ENCODE assay signal across 9 cellular contexts in genomic region chr20:22248052-22248667, GRCh38.
A peak's percentile ranks its signal among the peaks of the same experiment; 100 is the strongest.
DNase-seq lines count a peak whose midpoint lies in the region; ATAC-seq, FAIRE-seq and TF ChIP-seq lines count a peak whose summit lies in the region.
"Had no signal": no experiment of that assay in that cellular context is flagged by ENCODE, and none has a peak within 500 bp of the region (broad histone marks: within the 10 kb centered on the region; RNA-seq: fewer than 3 reads in every experiment).

No MANE protein-coding gene starts in this region.

- 15% methylated on average over 5 of the region's 5 CpGs for WGBS in A549 (ENCODE audit: missing lambda C conversion rate)
- WGBS in hepatocyte (ENCODE audit: low lambda C conversion rate, missing lambda C conversion rate) = 40% methylated on average over 5 of the region's 5 CpGs

- peak; percentile 59 to 67 for TF ChIP-seq RAD21 in A549 (conservative IDR thresholded peaks at IDR 0.05 in 1 of 2, IDR thresholded peaks at IDR 0.05 in 1 of 2)

- no peaks in the 10 kb centered on the region for H4K20me1 ChIP-seq in hepatocyte (ENCODE audit: insufficient read depth, poor library complexity, severe bottlenecking)

- ATAC-seq in A549 = peak in 1 of 2 experiments; percentile 70; a peak in 3 of 6 replicates
- no peak for ATAC-seq in HG03108 (IDR thresholded peaks at IDR 0.05; ENCODE audit: unreplicated experiment)
- no peak for ATAC-seq in HG03135 (IDR thresholded peaks at IDR 0.05; ENCODE audit: unreplicated experiment)
- ATAC-seq in left colon = no peak

- peak; percentile 56 for FAIRE-seq in A549 (lab: Jason Lieb, UNC)
- FAIRE-seq: astrocyte had no signal

- no peaks in the 10 kb centered on the region for H3K36me3 ChIP-seq in hepatocyte (replicated peaks; ENCODE audit: insufficient read depth, low read depth)

- H2AFZ ChIP-seq in hepatocyte = no peak overlapping the region

- no peaks in the 10 kb centered on the region for H3K79me2 ChIP-seq in hepatocyte

- H3K4me3 ChIP-seq in A549 (no peak overlapping the region), hepatocyte (no peak overlapping the region)

- H3K4me2 ChIP-seq in A549 = no peak overlapping the region
- H3K4me2 ChIP-seq in hepatocyte = no peak overlapping the region

- H3K27me3 ChIP-seq in hepatocyte = no peaks in the 10 kb centered on the region

- POLR2A ChIA-PET in A549 (lab: Yijun Ruan, JAX) = no interaction called here

- TF ChIP-seq EP300 in A549 (IDR thresholded peaks at IDR 0.05) = no peak

- TF ChIP-seq POLR2A in A549 (IDR thresholded peaks at IDR 0.05; ENCODE audit: low read length) = no peak

- no peaks in the 10 kb centered on the region for H3K9me2 ChIP-seq in hepatocyte (replicated peaks; ENCODE audit: insufficient read depth)

- TF ChIP-seq CTCF in A549 (IDR thresholded peaks at IDR 0.05) (peak; percentile 60), GM12874 (IDR thresholded peaks at IDR 0.05; ENCODE audit: insufficient read depth, low read depth, low read length) (peak; percentile 34; the same call in 1 of the 2 replicates), hepatocyte (IDR thresholded peaks at IDR 0.05; ENCODE audit: poor library complexity) (peak; percentile 66)

- intact Hi-C loops in left colon (cut with DNase I, micrococcal nuclease) = no loop called here

- H3K27ac ChIP-seq in A549 (no peak overlapping the region), hepatocyte (no peak overlapping the region)

- DNase-seq in A549 (ENCODE audit: low read depth in 1 of 2, low spot score in 1 of 2) (peak; percentile 24 to 26), RPMI7951 (ENCODE audit: low read depth) (peak; percentile 19), hepatocyte (ENCODE audit: low spot score) (peak; percentile 36), left colon (no peak)
- no peak for DNase-seq in activated CD4-positive, CD25-positive, alpha-beta regulatory T cell treated with anti-CD3 and anti-CD28 coated beads, Interleukin-2, amount 50 U/mL, for 72 hours

- H3K4me1 ChIP-seq in A549 = no peaks in the 10 kb centered on the region
- no peaks in the 10 kb centered on the region for H3K4me1 ChIP-seq in hepatocyte (ENCODE audit: insufficient read depth)

- CTCF ChIA-PET in A549 (lab: Yijun Ruan, JAX) = interaction anchor here (0.6 to 1.1 kb wide), 8 partner anchors 10 to 1560 kb away, joined by 3 to 8 read pairs (median 3); no protein-coding TSS in a partner anchor

- H3K9me3 ChIP-seq in A549 (no peaks in the 10 kb centered on the region), hepatocyte (ENCODE audit: low read depth) (no peaks in the 10 kb centered on the region)

TF ChIP-seq in A549, 52 proteins besides CTCF, POLR2A, EP300 and RAD21:
- TF ChIP-seq HEYL (CRISPR knock-in tag; IDR thresholded peaks at IDR 0.05) = no peak
- TF ChIP-seq GATA3 (IDR thresholded peaks at IDR 0.05; ENCODE audit: borderline replicate concordance) = no peak
- no peak for TF ChIP-seq FOXS1 (CRISPR knock-in tag; IDR thresholded peaks at IDR 0.05)
- peak; percentile 33; the same call in 1 of the 3 replicates for TF ChIP-seq SMC3 (IDR thresholded peaks at IDR 0.05)
- TF ChIP-seq CBX8 (IDR thresholded peaks at IDR 0.05) = no peak
TF ChIP-seq in A549: peak in this region for 1.

Comparison
In these comparisons a context has a peak if more than half of its experiments do, and no peak if none do; other contexts are left out.
1. DNase-seq: peak in A549 (2 of 2), RPMI7951 (single experiment) and hepatocyte (single experiment); none in left colon (0 of 2) and activated CD4-positive, CD25-positive, alpha-beta regulatory T cell treated with anti-CD3 and anti-CD28 coated beads, Interleukin-2, amount 50 U/mL, for 72 hours (single experiment).
2. Peak in every context shown above with its lines, with median percentiles within 50 percentile points of each other: CTCF ChIP-seq.